In genomic region chr6:32970413-32971244, GRCh38 we compare ENCODE assay signal across 8 cellular contexts. TPM values are rescaled to one million over a fixed set of nuclear protein-coding genes. Genes with fewer than 3 reads are reported as not detected.
DNase-seq lines count a peak whose midpoint lies in the region; ATAC-seq and TF ChIP-seq lines count a peak whose summit lies in the region.

No MANE protein-coding gene starts in this region.

- peak overlapping the region; percentile 76 for H3K4me2 ChIP-seq in IMR-90 (ENCODE audit: low read depth, low read length)

- H3K4me3 ChIP-seq in Caco-2 (ENCODE audit: low read depth, low read length) (peak overlapping the region; percentile 89), IMR-90 (ENCODE audit: insufficient read depth, low read depth, low read length) (peak overlapping the region; percentile 59), foreskin fibroblast (ENCODE audit: low read depth in 1 of 2, low read length in 2 of 2) (peak overlapping the region; percentile 89 to 100), stomach smooth muscle (ENCODE audit: low read length in 2 of 2) (peak overlapping the region; percentile 99 to 100)

- TF ChIP-seq CTCF in Caco-2 (IDR thresholded peaks at IDR 0.05; ENCODE audit: insufficient read depth in 1 of 2, low read depth in 1 of 2, low read length in 1 of 2, severe bottlenecking in 1 of 2, unreplicated experiment in 1 of 2) (no peak), IMR-90 (conservative IDR thresholded peaks at IDR 0.05; ENCODE audit: low read depth, low read length) (no peak), foreskin fibroblast (IDR thresholded peaks at IDR 0.05; ENCODE audit: low read depth, low read length) (no peak), neural crest cell (conservative IDR thresholded peaks at IDR 0.05) (no peak)

- H2BK15ac ChIP-seq in IMR-90 (ENCODE audit: low read depth, low read length), result peak overlapping the region; percentile 93

- TF ChIP-seq POLR2A in IMR-90 (IDR thresholded peaks at IDR 0.05; ENCODE audit: low read depth, low read length), result peak; percentile 64

- H3K27ac ChIP-seq in IMR-90 (ENCODE audit: insufficient read depth, low read length), result peak overlapping the region; percentile 100
- peak overlapping the region; percentile 100 for H3K27ac ChIP-seq in stomach smooth muscle (ENCODE audit: low read length)

- WGBS in IMR-90 (ENCODE audit: extremely low coverage in 2 of 2, insufficient read length in 1 of 2), 2 experiments, result 0% methylated on average over 3 of the region's 43 CpGs; no CpG with 5 or more reads in 1 of the 2 experiments

- intact Hi-C loops in Caco-2 (cut with micrococcal nuclease; ENCODE audit: unreplicated experiment) (loop anchor here (2.0 kb wide), 1 partner anchor 230 kb away; the partner anchor contains the start of genes RXRB and SLC39A7), IMR-90 (cut with micrococcal nuclease) (loop anchor here (2.0 to 5.0 kb wide), 2 partner anchors 278 to 783 kb away; no protein-coding TSS in a partner anchor)

- TF ChIP-seq RAD21 in IMR-90 (IDR thresholded peaks at IDR 0.05; ENCODE audit: low read length), result no peak

- peaks cover 41% of the 10 kb centered on the region for H4K20me1 ChIP-seq in IMR-90 (ENCODE audit: insufficient read depth, low read length)

- H3K9ac ChIP-seq in IMR-90 (ENCODE audit: low read depth, low read length), result peak overlapping the region; percentile 99
- H3K9ac ChIP-seq in stomach smooth muscle (ENCODE audit: low read length in 2 of 2), result peak overlapping the region; percentile 100

- peak overlapping the region; percentile 60 for H2BK20ac ChIP-seq in IMR-90 (ENCODE audit: low read depth, low read length)

- H3K9me3 ChIP-seq in Caco-2 (no peaks in the 10 kb centered on the region), IMR-90 (ENCODE audit: control insufficient read depth, insufficient read depth, low read length) (no peaks in the 10 kb centered on the region), stomach smooth muscle (ENCODE audit: control insufficient read depth in 2 of 2, low read length in 2 of 2) (no peaks in the 10 kb centered on the region)

- DNase-seq in Caco-2, result peak; percentile 88 to 93
- DNase-seq in IMR-90, result peak; percentile 90
- peak; percentile 89 for DNase-seq in RPMI8226
- peak; percentile 75 for DNase-seq in activated gamma-delta T cell treated with Interleukin-2 at 50 U/mL for 16 hours
- peak; percentile 91 to 96 for DNase-seq in foreskin fibroblast
- peak; percentile 66 for DNase-seq in neural crest cell (ENCODE audit: low read depth, low spot score)

- in situ Hi-C loops in IMR-90 (cut with MboI; ENCODE audit: low sequenced_read_pairs), result loop anchor here (5.0 to 25.0 kb wide), 2 partner anchors 78 to 783 kb away; partner anchors contain the start of genes AGER, AGPAT1, GPSM3 and PBX2

- H4K8ac ChIP-seq in IMR-90 (ENCODE audit: low read depth in 2 of 2, low read length in 2 of 2), result peak overlapping the region; percentile 99 to 100

- H3K36me3 Mint-ChIP-seq in Caco-2 (ENCODE audit: insufficient read depth, unreplicated experiment) (peaks cover 84% of the 10 kb centered on the region), neural crest cell (ENCODE audit: low read depth) (peaks cover 40% of the 10 kb centered on the region)

- H3K23ac ChIP-seq in IMR-90 (ENCODE audit: low read depth, low read length), result peak overlapping the region; percentile 100

- POLR2A ChIA-PET in Caco-2 (lab: Charles Lee), result interaction anchor here (0.5 to 3.4 kb wide), 17 partner anchors 11 to 1231 kb away, joined by 3 to 61 read pairs (median 4); partner anchors contain the start of genes ATF6B, HLA-DMA, RING1 and TAP2
- POLR2A ChIA-PET in IMR-90 (lab: Charles Lee; ENCODE audit: unreplicated experiment), result interaction anchor here (0.5 to 2.3 kb wide), 7 partner anchors 18 to 282 kb away, joined by 3 to 8 read pairs (median 5); partner anchors contain the start of genes HLA-DMA and HLA-DMB

- H3K27me3 ChIP-seq in Caco-2 (replicated peaks; ENCODE audit: control insufficient read depth, insufficient read depth, low read length), result no peaks in the 10 kb centered on the region
- H3K27me3 ChIP-seq in IMR-90 (ENCODE audit: control insufficient read depth, insufficient read depth, low read length), result no peaks in the 10 kb centered on the region
- H3K27me3 ChIP-seq in stomach smooth muscle (ENCODE audit: control insufficient read depth in 1 of 2, insufficient read depth in 2 of 2, low read length in 2 of 2), result no peaks in the 10 kb centered on the region

- H3K18ac ChIP-seq in IMR-90 (ENCODE audit: low read depth, low read length), result peak overlapping the region; percentile 99

- peak; percentile 27 for ATAC-seq in IMR-90 (ENCODE audit: low read depth)
- no peak for ATAC-seq in HG02763 (IDR thresholded peaks at IDR 0.05; ENCODE audit: unreplicated experiment)

- H3K79me1 ChIP-seq in IMR-90 (ENCODE audit: low read depth in 1 of 2, low read length in 2 of 2), result peaks cover 6 to 49% of the 10 kb centered on the region in 2 experiments; a peak in 3 of 4 replicates

- H2AK5ac ChIP-seq in IMR-90 (ENCODE audit: low read depth, low read length), result peak overlapping the region; percentile 100

- H3K27ac Mint-ChIP-seq in Caco-2 (ENCODE audit: unreplicated experiment) (peak overlapping the region; percentile 100), neural crest cell (ENCODE audit: unreplicated experiment) (peak overlapping the region; percentile 100)

- H3K14ac ChIP-seq in IMR-90 (replicated peaks; ENCODE audit: low read depth, low read length), result peak overlapping the region; percentile 100

- H3K36me3 ChIP-seq in Caco-2 (ENCODE audit: control insufficient read depth, insufficient read depth, low read length) (peaks cover 10% of the 10 kb centered on the region), IMR-90 (ENCODE audit: control insufficient read depth, insufficient read depth, low read length) (peaks cover 23% of the 10 kb centered on the region), stomach smooth muscle (ENCODE audit: control insufficient read depth in 2 of 2, insufficient read depth in 2 of 2, low read length in 2 of 2) (peaks cover 12 to 16% of the 10 kb centered on the region in 2 donors)

- H4K91ac ChIP-seq in IMR-90 (ENCODE audit: insufficient read depth, low read depth, low read length), result peak overlapping the region; percentile 100

- H4K5ac ChIP-seq in IMR-90 (ENCODE audit: low read depth, low read length), result peak overlapping the region; percentile 97

- H2AFZ ChIP-seq in IMR-90 (replicated peaks; ENCODE audit: low read length, poor library complexity), result peak overlapping the region; percentile 56

- peak overlapping the region; percentile 100 for H2AK9ac ChIP-seq in IMR-90 (replicated peaks; ENCODE audit: low read depth, low read length, poor library complexity)

- H3K56ac ChIP-seq in IMR-90 (ENCODE audit: extremely low read depth, insufficient read depth, low read length), result peak overlapping the region; percentile 100

- H3K4me1 ChIP-seq in Caco-2 (peaks cover 15% of the 10 kb centered on the region), IMR-90 (ENCODE audit: control insufficient read depth, insufficient read depth, low read length) (peaks cover 4% of the 10 kb centered on the region; the same call in 1 of the 2 replicates), stomach smooth muscle (ENCODE audit: control insufficient read depth, insufficient read depth, low read length) (peaks cover 42% of the 10 kb centered on the region)

- H3K9me3 Mint-ChIP-seq in Caco-2 (ENCODE audit: unreplicated experiment) (no peaks in the 10 kb centered on the region), neural crest cell (no peaks in the 10 kb centered on the region)

- H3K4me1 Mint-ChIP-seq in Caco-2 (ENCODE audit: low read depth, unreplicated experiment), result peaks cover 24% of the 10 kb centered on the region
- peaks cover 38% of the 10 kb centered on the region for H3K4me1 Mint-ChIP-seq in neural crest cell

- dilution Hi-C loops in IMR-90 (cut with HindIII; ENCODE audit: low sequenced_read_pairs, unreplicated experiment), result no loop called here

- H3K4me3 Mint-ChIP-seq in Caco-2 (ENCODE audit: unreplicated experiment) (peak overlapping the region; percentile 85), neural crest cell (peak overlapping the region; percentile 99)

- no peaks in the 10 kb centered on the region for H3K27me3 Mint-ChIP-seq in Caco-2 (ENCODE audit: insufficient read depth, unreplicated experiment)
- H3K27me3 Mint-ChIP-seq in neural crest cell (ENCODE audit: low read depth), result peaks cover 46% of the 10 kb centered on the region

- H2BK120ac ChIP-seq in IMR-90 (ENCODE audit: low read depth, low read length), result peak overlapping the region; percentile 92

- no peaks in the 10 kb centered on the region; the same call in 1 of the 2 replicates for H3K9me1 ChIP-seq in IMR-90 (ENCODE audit: insufficient read depth, low read length)

- H2BK5ac ChIP-seq in IMR-90 (ENCODE audit: low read depth, low read length, poor library complexity, severe bottlenecking), result peak overlapping the region; percentile 99

- BruUV-seq in Caco-2 (replicated peaks; lab: Mats Ljungman, UMichigan), result no TSS peak
- no TSS peak for BruUV-seq in IMR-90 (replicated peaks; lab: Mats Ljungman, UMichigan)

- peak overlapping the region; percentile 100 for H3K4ac ChIP-seq in IMR-90 (ENCODE audit: low read depth, low read length)

- CTCF ChIA-PET in Caco-2 (lab: Charles Lee), result interaction anchor here (0.7 to 2.9 kb wide), 7 partner anchors 14 to 775 kb away, joined by 3 to 46 read pairs (median 6); partner anchors contain the start of gene TAP2
- CTCF ChIA-PET in IMR-90 (lab: Yijun Ruan, JAX), result interaction anchor here (2.8 kb wide), 1 partner anchor 37 kb away, joined by 18 read pairs; no protein-coding TSS in a partner anchor

RNA-seq across cellular contexts. Expression of gene BRD2, which starts 2.2 kb away (rescaled TPM):
- total RNA-seq in Caco-2 (2022), result 199 and 200 TPM in 2 replicates
- 75.8 and 99.5 TPM in 2 replicates for total RNA-seq in IMR-90 (2012; rRNA removed)
- polyA plus RNA-seq in IMR-90 (2012; rRNA removed), result 140 and 144 TPM in 2 replicates
- 50.6 and 64.6 TPM in 2 replicates for polyA plus RNA-seq in IMR-90 (2012; cell fraction: cytosol; rRNA removed)
- 171 and 486 TPM in 2 replicates for polyA plus RNA-seq in IMR-90 (2012; cell fraction: nucleus; rRNA removed; ENCODE audit: low replicate concordance)
- 312 and 329 TPM in 2 replicates for total RNA-seq in neural crest cell

RNA-seq across cellular contexts. Expression of gene HLA-DMA, which starts 17.7 kb away (rescaled TPM):
- 1.6 and 2.1 TPM in 2 replicates for total RNA-seq in Caco-2 (2022)
- total RNA-seq in IMR-90 (2012; rRNA removed), result 1.7 and 2.3 TPM in 2 replicates
- 8.3 and 8.4 TPM in 2 replicates for polyA plus RNA-seq in IMR-90 (2012; rRNA removed)
- polyA plus RNA-seq in IMR-90 (2012; cell fraction: cytosol; rRNA removed), result 9.0 and 11.0 TPM in 2 replicates
- polyA plus RNA-seq in IMR-90 (2012; cell fraction: nucleus; rRNA removed; ENCODE audit: low replicate concordance), result 11.8 and 23.1 TPM in 2 replicates
- total RNA-seq in neural crest cell, result 0.89 and 1.7 TPM in 2 replicates

RNA-seq across cellular contexts. Expression of gene HLA-DMB, which starts 29.8 kb away (rescaled TPM):
- total RNA-seq in Caco-2 (2022) (not detected in 2 replicates), IMR-90 (2012; rRNA removed) (0.18 and 0.28 TPM in 2 replicates), neural crest cell (0.59 and 0.63 TPM in 2 replicates)
- polyA plus RNA-seq in IMR-90 (2012; rRNA removed), result 0.19 and 0.20 TPM in 2 replicates
- 0.10 and 0.18 TPM in 2 replicates for polyA plus RNA-seq in IMR-90 (2012; cell fraction: cytosol; rRNA removed)
- polyA plus RNA-seq in IMR-90 (2012; cell fraction: nucleus; rRNA removed; ENCODE audit: low replicate concordance), result 0.14 and 0.15 TPM in 2 replicates

RNA-seq across cellular contexts. Expression of gene HLA-DOA, which starts 38.8 kb away (rescaled TPM):
- total RNA-seq in Caco-2 (2022), result not detected in 2 replicates
- total RNA-seq in IMR-90 (2012; rRNA removed), result not detected in 2 replicates
- polyA plus RNA-seq in IMR-90 (2012; rRNA removed), result not detected in 2 replicates
- polyA plus RNA-seq in IMR-90 (2012; cell fraction: cytosol; rRNA removed), result not detected in 2 replicates
- polyA plus RNA-seq in IMR-90 (2012; cell fraction: nucleus; rRNA removed; ENCODE audit: low replicate concordance), result not detected in 2 replicates
- total RNA-seq in neural crest cell, result 1.7 and 2.8 TPM in 2 replicates
